ENCODE assay signal across 8 cellular contexts in genomic region chr5:134004626-134005414, GRCh38. TPM values are rescaled to one million over a fixed set of nuclear protein-coding genes. Genes with fewer than 3 reads are reported as not detected.
DNase-seq lines count a peak whose midpoint lies in the region; ATAC-seq and TF ChIP-seq lines count a peak whose summit lies in the region.

Gene VDAC1 (minus strand): TSS chr5:134004975. CDS start chr5:133993012, 11,963 bp downstream.

- H3K9me2 ChIP-seq in GM23338 (ENCODE audit: insufficient read depth): no peaks in the 10 kb centered on the region

- H3K4me1 Mint-ChIP-seq in GM23338: peaks cover 46% of the 10 kb centered on the region

- no peaks in the 10 kb centered on the region for H3K9me3 Mint-ChIP-seq in GM23338

- 0% methylated on average over 14 to 15 of the region's 95 CpGs for WGBS in upper lobe of left lung, 2 donors

- H4K20me1 ChIP-seq in GM23338 (replicated peaks; ENCODE audit: insufficient read depth): peaks cover 36% of the 10 kb centered on the region

- H3K36me3 ChIP-seq in GM23338 (ENCODE audit: insufficient read depth): peaks cover 5% of the 10 kb centered on the region; the same call in 1 of the 2 replicates
- no peaks in the 10 kb centered on the region for H3K36me3 ChIP-seq in cardiac muscle cell
- H3K36me3 ChIP-seq in upper lobe of left lung: peaks cover 0 to 9% (median 3%) of the 10 kb centered on the region in 4 donors

- H3K4me3 ChIP-seq in GM23338 (peak within 1 kb of the TSS; percentile 93), cardiac muscle cell (peak within 1 kb of the TSS; percentile 86), upper lobe of left lung (peak within 1 kb of the TSS; percentile 64 to 96 (median 92))

- intact Hi-C loops in posterior cingulate gyrus (cut with DNase I): loop anchor here (2.0 kb wide), 1 partner anchor 36 kb away; the partner anchor contains the start of gene C5orf15

- H3K4me3 Mint-ChIP-seq in GM23338: peak within 1 kb of the TSS; percentile 95

- H3K4me1 ChIP-seq in GM23338 (ENCODE audit: insufficient read depth) (peaks cover 31% of the 10 kb centered on the region), cardiac muscle cell (ENCODE audit: low read depth) (peaks cover 17% of the 10 kb centered on the region), upper lobe of left lung (peaks cover 33 to 44% (median 36%) of the 10 kb centered on the region in 4 donors)

- peak in 3 of 4 donors; percentile 16 to 71 (median 53) for TF ChIP-seq POLR2A in upper lobe of left lung (IDR thresholded peaks at IDR 0.05)

- H3K27ac Mint-ChIP-seq in GM23338: peak within 1 kb of the TSS; percentile 95

- H3F3A ChIP-seq in GM23338 (replicated peaks; ENCODE audit: low read depth): peaks cover 8% of the 10 kb centered on the region

- H3K4me2 ChIP-seq in GM23338: peak within 1 kb of the TSS; percentile 93

- no peaks in the 10 kb centered on the region for H3K9me3 ChIP-seq in cardiac muscle cell (ENCODE audit: low read depth)
- H3K9me3 ChIP-seq in upper lobe of left lung: no peaks in the 10 kb centered on the region

- TF ChIP-seq EP300 in upper lobe of left lung (IDR thresholded peaks at IDR 0.05): no peak

- H2AFZ ChIP-seq in GM23338: peak within 1 kb of the TSS; percentile 90

- DNase-seq in GM03348 (ENCODE audit: low spot score) (peak; percentile 98), GM23338 (ENCODE audit: low spot score) (peak; percentile 86), LHCN-M2 (ENCODE audit: low read depth) (peak; percentile 86), SW 1271 (lab: John Stamatoyannopoulos, UW) (peak; percentile 60 to 84), cardiac muscle cell (ENCODE audit: low read depth in 1 of 2, low spot score in 1 of 2) (peak; percentile 91 to 92), posterior cingulate gyrus (peak; percentile 59 to 96 (median 82)), upper lobe of left lung (peak; percentile 69 to 96)
- DNase-seq in activated naive CD8-positive, alpha-beta T cell treated with anti-CD3 and anti-CD28 coated beads, Interleukin-2, amount 50 U/mL, for 16 hours (ENCODE audit: low read depth, low spot score): peak; percentile 57

- peaks cover 20% of the 10 kb centered on the region for H3K27me3 Mint-ChIP-seq in GM23338 (ENCODE audit: insufficient read depth, low read depth, poor library complexity)

- no peaks in the 10 kb centered on the region for H3K27me3 ChIP-seq in GM23338 (ENCODE audit: insufficient read depth)
- no peaks in the 10 kb centered on the region for H3K27me3 ChIP-seq in cardiac muscle cell
- no peaks in the 10 kb centered on the region for H3K27me3 ChIP-seq in upper lobe of left lung

- H3K36me3 Mint-ChIP-seq in GM23338 (ENCODE audit: low read depth): peaks cover 17% of the 10 kb centered on the region

- peaks cover 44% of the 10 kb centered on the region for H3K79me2 ChIP-seq in GM23338 (replicated peaks; ENCODE audit: insufficient read depth)

- TF ChIP-seq CTCF in GM23338 (conservative IDR thresholded peaks at IDR 0.05; ENCODE audit: low read depth in 2 of 2): no peak
- no peak for TF ChIP-seq CTCF in cardiac muscle cell (IDR thresholded peaks at IDR 0.05; ENCODE audit: low read depth, low read length)
- peak in 4 of 6 experiments; percentile 3 to 17 (median 4) for TF ChIP-seq CTCF in upper lobe of left lung (IDR thresholded peaks at IDR 0.05)

- H3K27ac ChIP-seq in GM23338 (ENCODE audit: low read depth) (peak within 1 kb of the TSS; percentile 87), cardiac muscle cell (peak within 1 kb of the TSS; percentile 93), upper lobe of left lung (peak within 1 kb of the TSS; percentile 97 to 100 (median 98))

- peak; percentile 70 for ATAC-seq in GM23338
- ATAC-seq in upper lobe of left lung (ENCODE audit: low FRiP score in 2 of 2): peak; percentile 87 to 94

TF ChIP-seq in GM23338, 12 proteins besides CTCF, POLR2A, EP300 and RAD21:
- no peak for TF ChIP-seq ZNF331 (CRISPR knock-in tag; IDR thresholded peaks at IDR 0.05; ENCODE audit: low read depth)
- TF ChIP-seq POLR2AphosphoS5 (IDR thresholded peaks at IDR 0.05; ENCODE audit: low read depth): peak; percentile 96
TF ChIP-seq in GM23338: peak in this region for 1.

RNA-seq across cellular contexts. Expression of gene VDAC1, which starts in this region (rescaled TPM):
- total RNA-seq in GM23338 (2014; rRNA removed; shearing (Covaris generic)): 329 and 363 TPM in 2 replicates
- polyA plus RNA-seq in GM23338 (2016; fragmentation: Nextera tagmentation; extraction: Ambion mirVana) (285 and 300 TPM in 2 replicates), cardiac muscle cell (347 and 397 TPM in 2 replicates)
- total RNA-seq in LHCN-M2 (2014; rRNA removed) (461 and 479 TPM in 2 replicates), cardiac muscle cell (205 and 314 TPM in 2 replicates), upper lobe of left lung (100 to 1,000 TPM in 3 of 6 donors, 10 to 100 TPM in 3; 66.0 to 121 (median 98.5) TPM)
- polyA plus RNA-seq in LHCN-M2 (2012): 303 TPM

Comparison
In these comparisons a context has a peak if more than half of its experiments do, and no peak if none do; other contexts are left out.
1. Peak in every context shown above with its lines: DNase-seq, ATAC-seq, H3K4me3 ChIP-seq and H3K27ac ChIP-seq.
2. CTCF ChIP-seq: peak in upper lobe of left lung (4 of 6); none in GM23338 (0 of 2) and cardiac muscle cell (single experiment).